In genomic region chr2:179701524-179702110, GRCh38 we compare ENCODE assay signal across 20 cellular contexts.
DNase-seq lines count a peak whose midpoint lies in the region; FAIRE-seq and TF ChIP-seq lines count a peak whose summit lies in the region.
"Had no signal": no experiment of that assay in that cellular context is flagged by ENCODE, and none has a peak within 500 bp of the region (broad histone marks: within the 10 kb centered on the region; RNA-seq: fewer than 3 reads in every experiment).

No MANE protein-coding gene starts in this region.

- H3K4me1 Mint-ChIP-seq in mesothelial cell of epicardium, result peaks cover 5% of the 10 kb centered on the region
- H3K4me1 Mint-ChIP-seq: CD8-positive, alpha-beta memory T cell; nephron; stimulated activated memory B cell treated with anti-CD40 and anti-IgM and Interleukin-4, amounts not matched to agents 10 μg/mL and 1 μg/mL and 100 μg/mL, for 72 hours had no signal

- no peaks in the 10 kb centered on the region for H3K36me3 Mint-ChIP-seq in mesothelial cell of epicardium
- H3K36me3 Mint-ChIP-seq: CD8-positive, alpha-beta memory T cell; stimulated activated memory B cell treated with anti-CD40 and anti-IgM and Interleukin-4, amounts not matched to agents 10 μg/mL and 1 μg/mL and 100 μg/mL, for 72 hours had no signal

- H3K4me3 ChIP-seq in WERI-Rb-1 (ENCODE audit: low read depth, low read length), result no peak overlapping the region
- H3K4me3 ChIP-seq: sigmoid colon, testis had no signal

- no peaks in the 10 kb centered on the region for H3K9me3 ChIP-seq in WERI-Rb-1 (ENCODE audit: severe bottlenecking)
- H3K9me3 ChIP-seq: sigmoid colon, testis had no signal

- no peaks in the 10 kb centered on the region for H3K27me3 ChIP-seq in WERI-Rb-1 (ENCODE audit: insufficient read depth, low read depth, severe bottlenecking)
- H3K27me3 ChIP-seq: sigmoid colon, testis had no signal

- peaks cover 7% of the 10 kb centered on the region for H3K9me3 Mint-ChIP-seq in mesothelial cell of epicardium
- H3K9me3 Mint-ChIP-seq: activated T-cell treated with anti-CD3 and anti-CD28 coated beads, Interleukin-2, amount 50 U/mL, for 24 hours; CD8-positive, alpha-beta memory T cell; nephron; stimulated activated memory B cell treated with anti-CD40 and anti-IgM and Interleukin-4, amounts not matched to agents 10 μg/mL and 1 μg/mL and 100 μg/mL, for 72 hours had no signal

- peak; percentile 57 for DNase-seq in COLO829 (ENCODE audit: low spot score)
- peak; percentile 38 for DNase-seq in HTR-8/SVneo (ENCODE audit: insufficient read length, low spot score)
- DNase-seq in amniotic epithelial cell (ENCODE audit: low read depth), result peak; percentile 43
- no peak for DNase-seq in mesothelial cell of epicardium (ENCODE audit: low spot score in 2 of 2, unreplicated experiment in 2 of 2)
- no peak for DNase-seq in germinal center (ENCODE audit: low spot score)
- DNase-seq in GM10266 (ENCODE audit: extremely low spot score), result no peak
- no peak for DNase-seq in WERI-Rb-1
- DNase-seq in RWPE1 (ENCODE audit: low spot score), result no peak
- DNase-seq: activated naive CD4-positive, alpha-beta T cell; activated T-cell treated with anti-CD3 and anti-CD28 coated beads, Interleukin-2, amount 50 U/mL, for 24 hours; amygdala; CD8-positive, alpha-beta memory T cell; KG1; kidney; NCI-H187 treated with DMSO at 0.1 percent for 48 hours; NCI-H345; sigmoid colon; testis had no signal

- no peaks in the 10 kb centered on the region for H3K36me3 ChIP-seq in WERI-Rb-1
- H3K36me3 ChIP-seq: sigmoid colon had no signal

- H3K27me3 Mint-ChIP-seq in mesothelial cell of epicardium (ENCODE audit: low read depth), result no peaks in the 10 kb centered on the region
- H3K27me3 Mint-ChIP-seq: stimulated activated memory B cell treated with anti-CD40 and anti-IgM and Interleukin-4, amounts not matched to agents 10 μg/mL and 1 μg/mL and 100 μg/mL, for 72 hours had no signal

- no peak overlapping the region for H3K4me3 Mint-ChIP-seq in mesothelial cell of epicardium
- H3K4me3 Mint-ChIP-seq: activated T-cell treated with anti-CD3 and anti-CD28 coated beads, Interleukin-2, amount 50 U/mL, for 24 hours; CD8-positive, alpha-beta memory T cell; nephron; stimulated activated memory B cell treated with anti-CD40 and anti-IgM and Interleukin-4, amounts not matched to agents 10 μg/mL and 1 μg/mL and 100 μg/mL, for 72 hours had no signal

- no peak for FAIRE-seq in HTR-8/SVneo (lab: Jason Lieb, UNC)

- POLR2A ChIA-PET in RWPE1 (lab: Yijun Ruan, JAX; ENCODE audit: low non-redundant PET), result no interaction called here

- H3K27ac ChIP-seq in WERI-Rb-1, result no peak overlapping the region
- no peak overlapping the region for H3K27ac ChIP-seq in RWPE1
- H3K27ac ChIP-seq: sigmoid colon, testis had no signal

- H3K27ac Mint-ChIP-seq in mesothelial cell of epicardium, result peak overlapping the region; percentile 18
- H3K27ac Mint-ChIP-seq: activated T-cell treated with anti-CD3 and anti-CD28 coated beads, Interleukin-2, amount 50 U/mL, for 24 hours; CD8-positive, alpha-beta memory T cell; nephron; stimulated activated memory B cell treated with anti-CD40 and anti-IgM and Interleukin-4, amounts not matched to agents 10 μg/mL and 1 μg/mL and 100 μg/mL, for 72 hours had no signal

- CTCF ChIA-PET in RWPE1 (lab: Yijun Ruan, JAX), result no interaction called here

- TF ChIP-seq CTCF in mesothelial cell of epicardium (IDR thresholded peaks at IDR 0.05; ENCODE audit: unreplicated experiment) (no peak), GM10266 (IDR thresholded peaks at IDR 0.05; ENCODE audit: control insufficient read depth, insufficient read depth, low read depth, missing control alignments) (no peak), WERI-Rb-1 (IDR thresholded peaks at IDR 0.05; ENCODE audit: low read depth, low read length) (no peak), RWPE1 (conservative IDR thresholded peaks at IDR 0.05; ENCODE audit: low read depth) (no peak)

Comparison
In these comparisons a context has a peak if more than half of its experiments do, and no peak if none do; other contexts are left out.
1. DNase-seq: peak in COLO829 (single experiment), HTR-8/SVneo (single experiment) and amniotic epithelial cell (single experiment); none in mesothelial cell of epicardium (0 of 2), germinal center (single experiment), GM10266 (single experiment), WERI-Rb-1 (single experiment) and RWPE1 (single experiment).